In the genomic region with DNA sequence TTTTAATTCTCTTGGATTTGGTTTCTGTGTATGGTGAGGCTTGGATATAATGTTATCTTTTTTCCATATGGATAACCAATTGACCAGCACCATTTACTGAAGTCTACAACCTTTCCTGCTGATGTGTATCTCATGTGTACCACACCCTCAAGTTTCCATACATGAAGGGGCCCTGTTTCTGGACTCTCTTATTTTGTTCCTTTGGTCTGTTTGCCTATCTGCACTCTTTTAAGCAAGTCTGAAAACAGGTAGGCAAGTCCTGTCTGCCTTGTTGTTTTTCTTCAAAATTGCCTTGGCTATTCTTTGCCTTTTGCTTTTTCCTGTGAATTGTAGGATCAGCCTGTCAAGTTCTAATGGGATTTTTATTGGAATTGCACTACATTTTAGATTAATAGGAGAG, we compare ENCODE assay signal across 1 cellular context.
TF ChIP-seq lines count a peak whose summit lies in the region.

No MANE protein-coding gene starts in this region.

TF ChIP-seq in GM23338, 12 proteins besides CTCF, POLR2A, EP300 and RAD21 (continued from another document):
- TF ChIP-seq ZNF462 (CRISPR knock-in tag; IDR thresholded peaks at IDR 0.05) (no peak), REST (IDR thresholded peaks at IDR 0.05; ENCODE audit: unreplicated experiment) (no peak), EZH2phosphoT487 (IDR thresholded peaks at IDR 0.05; ENCODE audit: unreplicated experiment) (no peak), JUNB (IDR thresholded peaks at IDR 0.05; ENCODE audit: unreplicated experiment) (no peak), ZNF114 (CRISPR knock-in tag; IDR thresholded peaks at IDR 0.05) (no peak), POLR2AphosphoS5 (IDR thresholded peaks at IDR 0.05; ENCODE audit: low read depth) (no peak)
